In genomic region chr4:111847256-111848108, GRCh38 we compare ENCODE assay signal across 14 cellular contexts.
DNase-seq lines count a peak whose midpoint lies in the region; ATAC-seq and TF ChIP-seq lines count a peak whose summit lies in the region.
"Had no signal": no experiment of that assay in that cellular context is flagged by ENCODE, and none has a peak within 500 bp of the region (broad histone marks: within the 10 kb centered on the region; RNA-seq: fewer than 3 reads in every experiment).

No MANE protein-coding gene starts in this region.

- no peaks in the 10 kb centered on the region for H3K9me3 Mint-ChIP-seq in activated CD8-positive, alpha-beta T cell treated with anti-CD3 and anti-CD28 coated beads, Interleukin-2, amount 10 ng/mL, durations not matched to agents 7 days and 5 days (ENCODE audit: insufficient read depth)

- no peaks in the 10 kb centered on the region for H3K4me1 Mint-ChIP-seq in activated CD8-positive, alpha-beta T cell treated with anti-CD3 and anti-CD28 coated beads, Interleukin-2, amount 10 ng/mL, durations not matched to agents 7 days and 5 days (ENCODE audit: low read depth)
- H3K4me1 Mint-ChIP-seq: CD4-positive, alpha-beta memory T cell had no signal

- no TSS peak for BruUV-seq in A673 (replicated peaks; lab: Mats Ljungman, UMichigan)

- POLR2A ChIA-PET in A673 (lab: Charles Lee; ENCODE audit: low non-redundant PET): no interaction called here
- POLR2A ChIA-PET in activated CD8-positive, alpha-beta T cell treated with anti-CD3 and anti-CD28 coated beads, Interleukin-2, amount 10 ng/mL, durations not matched to agents 7 days and 5 days (lab: Charles Lee): no interaction called here

- H3K27ac ChIP-seq in A673 (ENCODE audit: low read depth, low read length, poor library complexity, severe bottlenecking): no peak overlapping the region
- H3K27ac ChIP-seq: esophagus muscularis mucosa had no signal

- no peaks in the 10 kb centered on the region for H3K27me3 ChIP-seq in A673 (replicated peaks; ENCODE audit: insufficient read depth, low read depth, low read length, poor library complexity)
- H3K27me3 ChIP-seq: esophagus muscularis mucosa had no signal

- H3K36me3 ChIP-seq in A673 (ENCODE audit: insufficient read depth, low read length, poor library complexity, severe bottlenecking): no peaks in the 10 kb centered on the region
- H3K36me3 ChIP-seq: esophagus muscularis mucosa had no signal

- CTCF ChIA-PET in A673 (lab: Charles Lee): interaction anchor here (0.5 kb wide), 1 partner anchor 207 kb away, joined by 3 read pairs; no protein-coding TSS in a partner anchor
- CTCF ChIA-PET in activated CD8-positive, alpha-beta T cell treated with anti-CD3 and anti-CD28 coated beads, Interleukin-2, amount 10 ng/mL, durations not matched to agents 7 days and 5 days (lab: Charles Lee): no interaction called here

- H3K27me3 Mint-ChIP-seq in activated CD8-positive, alpha-beta T cell treated with anti-CD3 and anti-CD28 coated beads, Interleukin-2, amount 10 ng/mL, durations not matched to agents 7 days and 5 days (ENCODE audit: low read depth): no peaks in the 10 kb centered on the region
- H3K27me3 Mint-ChIP-seq: CD4-positive, alpha-beta memory T cell had no signal

- DNase-seq in A673 (ENCODE audit: low spot score) (peak; percentile 37), NCI-H2227 treated with DMSO at 0.1 percent for 48 hours (lab: John Stamatoyannopoulos, UW) (peak; percentile 5), dermis blood vessel endothelial cell (peak; percentile 1), left lobe of liver (ENCODE audit: low spot score) (no peak)
- no peak for DNase-seq in central memory CD4-positive, alpha-beta T cell
- no peak for DNase-seq in activated CD8-positive, alpha-beta T cell treated with anti-CD3 and anti-CD28 coated beads, Interleukin-2, amount 10 ng/mL, durations not matched to agents 7 days and 5 days
- DNase-seq: activated naive CD4-positive, alpha-beta T cell treated with Interleukin-2 at 50 U/mL for 16 hours; CD4-positive, alpha-beta memory T cell; NCI-H446 treated with DMSO at 0.1 percent for 48 hours; small intestine had no signal

- no peaks in the 10 kb centered on the region for H3K9me3 ChIP-seq in A673 (ENCODE audit: low read depth, low read length, poor library complexity, severe bottlenecking)
- H3K9me3 ChIP-seq: esophagus muscularis mucosa had no signal

- H3K4me3 ChIP-seq in A673 (ENCODE audit: low read depth, low read length, poor library complexity, severe bottlenecking): no peak overlapping the region
- H3K4me3 ChIP-seq: esophagus muscularis mucosa, lung had no signal

- H3K36me3 Mint-ChIP-seq in activated CD8-positive, alpha-beta T cell treated with anti-CD3 and anti-CD28 coated beads, Interleukin-2, amount 10 ng/mL, durations not matched to agents 7 days and 5 days (ENCODE audit: low read depth): no peaks in the 10 kb centered on the region
- H3K36me3 Mint-ChIP-seq: CD4-positive, alpha-beta memory T cell had no signal

- intact Hi-C loops in A673 (cut with micrococcal nuclease; ENCODE audit: unreplicated experiment): no loop called here

- no peak overlapping the region for H3K4me3 Mint-ChIP-seq in activated CD8-positive, alpha-beta T cell treated with anti-CD3 and anti-CD28 coated beads, Interleukin-2, amount 10 ng/mL, durations not matched to agents 7 days and 5 days
- H3K4me3 Mint-ChIP-seq: CD4-positive, alpha-beta memory T cell had no signal

- ATAC-seq in GM18867 (IDR thresholded peaks at IDR 0.05; ENCODE audit: unreplicated experiment) (peak; percentile 77), GM21786 (IDR thresholded peaks at IDR 0.05; ENCODE audit: unreplicated experiment) (no peak), left lobe of liver (no peak)
- ATAC-seq in activated CD8-positive, alpha-beta T cell treated with anti-CD3 and anti-CD28 coated beads, Interleukin-2, amount 10 ng/mL, durations not matched to agents 7 days and 5 days: no peak

- TF ChIP-seq CTCF in A673 (conservative IDR thresholded peaks at IDR 0.05; ENCODE audit: low read depth, low read length): peak; percentile 48; the same call in 1 of the 2 replicates

- no peaks in the 10 kb centered on the region for H3K4me1 ChIP-seq in A673 (ENCODE audit: insufficient read depth, low read length, poor library complexity, severe bottlenecking)
- H3K4me1 ChIP-seq: esophagus muscularis mucosa had no signal

- no peak overlapping the region for H3K27ac Mint-ChIP-seq in activated CD8-positive, alpha-beta T cell treated with anti-CD3 and anti-CD28 coated beads, Interleukin-2, amount 10 ng/mL, durations not matched to agents 7 days and 5 days
- H3K27ac Mint-ChIP-seq: CD4-positive, alpha-beta memory T cell had no signal

Comparison
In these comparisons a context has a peak if more than half of its experiments do, and no peak if none do; other contexts are left out.
1. DNase-seq: peak in A673 (single experiment), NCI-H2227 treated with DMSO at 0.1 percent for 48 hours (single experiment) and dermis blood vessel endothelial cell (single experiment); none in central memory CD4-positive, alpha-beta T cell (single experiment), left lobe of liver (single experiment) and activated CD8-positive, alpha-beta T cell treated with anti-CD3 and anti-CD28 coated beads, Interleukin-2, amount 10 ng/mL, durations not matched to agents 7 days and 5 days (single experiment).